Comparison of ENCODE assay signal across 33 cellular contexts in genomic region chr15:92112711-92113110, GRCh38.
"Had no signal": no experiment of that assay in that cellular context is flagged by ENCODE, and none has a peak within 500 bp of the region (broad histone marks: within the 10 kb centered on the region; RNA-seq: fewer than 3 reads in every experiment).

No MANE protein-coding gene starts in this region.

- H3K36me3 ChIP-seq: breast epithelium, MG63, Peyer's patch, WERI-Rb-1 had no signal

- H3K4me1 ChIP-seq: body of pancreas, Peyer's patch had no signal

- FAIRE-seq: astrocyte had no signal

- H3K27ac ChIP-seq: body of pancreas, breast epithelium, Peyer's patch, SK-N-MC, WERI-Rb-1 had no signal

- ATAC-seq: activated CD8-positive, alpha-beta memory T cell treated with anti-CD3 and anti-CD28 coated beads, Interleukin-2, amount 10 ng/mL, durations not matched to agents 7 days and 5 days; activated T-cell treated with anti-CD3 and anti-CD28 coated beads, Interleukin-2, amount 50 U/mL, for 72 hours; activated T-helper 17 cell treated with anti-CD3 and anti-CD28 coated beads, Interleukin-2, amount 50 U/mL, for 72 hours; body of pancreas; PC-3 had no signal

- H3K9me3 ChIP-seq: body of pancreas, breast epithelium, MG63, Peyer's patch had no signal

- H3K4me3 ChIP-seq: body of pancreas, breast epithelium, MG63, Peyer's patch, SK-N-MC had no signal

- DNase-seq: activated CD4-positive, alpha-beta memory T cell treated with anti-CD3 and anti-CD28 coated beads, Interleukin-2, amount 10 ng/mL, durations not matched to agents 7 days and 5 days; activated CD4-positive, alpha-beta T cell treated with anti-CD3 and anti-CD28 coated beads for 1 hour; activated CD4-positive, alpha-beta T cell treated with anti-CD3 and anti-CD28 coated beads for 48 hours; activated CD4-positive, CD25-positive, alpha-beta regulatory T cell; activated CD8-positive, alpha-beta memory T cell treated with anti-CD3 and anti-CD28 coated beads for 24 hours; activated CD8-positive, alpha-beta memory T cell treated with anti-CD3 and anti-CD28 coated beads, Interleukin-2, amount 10 ng/mL, durations not matched to agents 7 days and 5 days; activated CD8-positive, alpha-beta memory T cell treated with anti-CD3 and anti-CD28 coated beads, Interleukin-2, amount 50 U/mL, for 48 hours; activated effector memory CD4-positive, alpha-beta T cell treated with anti-CD3 and anti-CD28 coated beads, Interleukin-2, amount 50 U/mL, for 16 hours; activated naive CD4-positive, alpha-beta T cell treated with Interleukin-2 at 50 U/mL for 16 hours; activated naive CD8-positive, alpha-beta T cell treated with anti-CD3 and anti-CD28 coated beads, Interleukin-2, amount 10 ng/mL, durations not matched to agents 7 days and 5 days; activated T-cell treated with anti-CD3 and anti-CD28 coated beads, Interleukin-2, amount 50 U/mL, for 72 hours; body of pancreas; Kasumi-1; KG1; MG63; NCI-H1048; NCI-H1105 treated with DMSO at 0.1 percent for 48 hours; NCI-H1436; NCI-H1694; NCI-H1930; NCI-H2081 treated with DMSO at 0.1 percent for 48 hours; NCI-H226; NCI-H446 treated with DMSO at 0.1 percent for 48 hours; NCI-H524 treated with DMSO at 0.1 percent for 48 hours; PC-3; Peyer's patch; Right ventricle myocardium superior; T1000; WERI-Rb-1 had no signal

- H3K27me3 ChIP-seq: body of pancreas, breast epithelium, MG63, Peyer's patch had no signal
